In genomic region chr20:46046588-46047310, GRCh38 we compare ENCODE assay signal across 22 cellular contexts. TPM values are rescaled to one million over a fixed set of nuclear protein-coding genes. Genes with fewer than 3 reads are reported as not detected.
DNase-seq lines count a peak whose midpoint lies in the region; ATAC-seq and TF ChIP-seq lines count a peak whose summit lies in the region.
"Had no signal": no experiment of that assay in that cellular context is flagged by ENCODE, and none has a peak within 500 bp of the region (broad histone marks: within the 10 kb centered on the region; RNA-seq: fewer than 3 reads in every experiment).

No MANE protein-coding gene starts in this region.

- H3K27ac ChIP-seq in neural progenitor cell, result no peak overlapping the region
- H3K27ac ChIP-seq: 22Rv1, BLaER1, C4-2B, GM23248 had no signal

- H3K27ac Mint-ChIP-seq in WTC11, result no peak overlapping the region
- no peak overlapping the region for H3K27ac Mint-ChIP-seq in neural progenitor cell
- H3K27ac Mint-ChIP-seq in activated naive CD4-positive, alpha-beta T cell treated with anti-CD3 and anti-CD28 coated beads, Interleukin-2, amount 50 U/mL, for 72 hours, result no peak overlapping the region
- H3K27ac Mint-ChIP-seq: B cell; CD4-positive, CD25-positive, alpha-beta regulatory T cell; H9 had no signal

- no peaks in the 10 kb centered on the region for H3K4me1 ChIP-seq in neural progenitor cell

- no peak overlapping the region for H2AFZ ChIP-seq in neural progenitor cell (replicated peaks)
- H2AFZ ChIP-seq: GM23248 had no signal

- no peaks in the 10 kb centered on the region for H3F3A ChIP-seq in neural progenitor cell (ENCODE audit: low read depth)

- H3K4me3 ChIP-seq in neural progenitor cell, result no peak overlapping the region
- H3K4me3 ChIP-seq: BLaER1, GM23248 had no signal

- TF ChIP-seq CTCF in WTC11 (IDR thresholded peaks at IDR 0.05) (no peak), neural progenitor cell (IDR thresholded peaks at IDR 0.05) (no peak)

- peaks cover 26% of the 10 kb centered on the region for H4K20me1 ChIP-seq in neural progenitor cell (ENCODE audit: low read depth)

- H3K9ac ChIP-seq in neural progenitor cell, result no peak overlapping the region
- H3K9ac ChIP-seq: BLaER1, GM23248 had no signal

- peak; percentile 30 for DNase-seq in activated effector memory CD4-positive, alpha-beta T cell treated with anti-CD3 and anti-CD28 coated beads, Interleukin-2, amount 50 U/mL, for 16 hours
- DNase-seq in activated effector memory CD4-positive, alpha-beta T cell treated with Interleukin-2 at 50 U/mL for 16 hours, result no peak
- DNase-seq in WTC11 (ENCODE audit: low spot score) (peak; percentile 4), neural progenitor cell (ENCODE audit: low spot score) (no peak), DMS53 (lab: John Stamatoyannopoulos, UW) (no peak)
- no peak for DNase-seq in activated naive CD4-positive, alpha-beta T cell treated with anti-CD3 and anti-CD28 coated beads, Interleukin-2, amount 50 U/mL, for 72 hours (ENCODE audit: low spot score in 2 of 2)
- DNase-seq: CD4-positive, CD25-positive, alpha-beta regulatory T cell; CD8-positive, alpha-beta memory T cell; DMS 273 treated with DMSO at 0.1 percent for 48 hours; DMS79 treated with DMSO at 0.1 percent for 48 hours; GF-D8; GM23248; H9 had no signal

- H3K4me3 Mint-ChIP-seq in WTC11 (no peak overlapping the region), neural progenitor cell (peak overlapping the region; percentile 1)
- H3K4me3 Mint-ChIP-seq: B cell; CD4-positive, CD25-positive, alpha-beta regulatory T cell; CD8-positive, alpha-beta memory T cell had no signal

- H3K4me2 ChIP-seq in neural progenitor cell, result no peak overlapping the region
- H3K4me2 ChIP-seq: BLaER1 had no signal

- H3K79me2 ChIP-seq in neural progenitor cell (ENCODE audit: low read depth), result no peaks in the 10 kb centered on the region

- H3K27me3 ChIP-seq in neural progenitor cell, result peaks cover 76% of the 10 kb centered on the region
- H3K27me3 ChIP-seq: BLaER1 had no signal

- H3K9me3 Mint-ChIP-seq in WTC11, result no peaks in the 10 kb centered on the region
- H3K9me3 Mint-ChIP-seq in neural progenitor cell, result no peaks in the 10 kb centered on the region
- peaks cover 0 to 2% of the 10 kb centered on the region in 2 donors for H3K9me3 Mint-ChIP-seq in activated naive CD4-positive, alpha-beta T cell treated with anti-CD3 and anti-CD28 coated beads, Interleukin-2, amount 50 U/mL, for 72 hours
- H3K9me3 Mint-ChIP-seq: CD8-positive, alpha-beta memory T cell; H9 had no signal

- POLR2A ChIA-PET in WTC11 (lab: Charles Lee), result no interaction called here

- no peaks in the 10 kb centered on the region for H3K9me3 ChIP-seq in neural progenitor cell (ENCODE audit: low read depth)
- H3K9me3 ChIP-seq: BLaER1 had no signal

- H3K36me3 ChIP-seq in neural progenitor cell, result no peaks in the 10 kb centered on the region
- H3K36me3 ChIP-seq: BLaER1 had no signal

- H3K36me3 Mint-ChIP-seq in WTC11 (no peaks in the 10 kb centered on the region), neural progenitor cell (no peaks in the 10 kb centered on the region)
- H3K36me3 Mint-ChIP-seq in activated naive CD4-positive, alpha-beta T cell treated with anti-CD3 and anti-CD28 coated beads, Interleukin-2, amount 50 U/mL, for 72 hours, result no peaks in the 10 kb centered on the region
- H3K36me3 Mint-ChIP-seq: CD4-positive, CD25-positive, alpha-beta regulatory T cell; CD8-positive, alpha-beta memory T cell had no signal

- CTCF ChIA-PET in WTC11 (lab: Charles Lee), result interaction anchor here (1.0 kb wide), 1 partner anchor 24 kb away, joined by 3 read pairs; no protein-coding TSS in a partner anchor

- H3K27me3 Mint-ChIP-seq in WTC11 (ENCODE audit: low read depth), result peaks cover 17% of the 10 kb centered on the region
- H3K27me3 Mint-ChIP-seq in neural progenitor cell (ENCODE audit: insufficient read depth, low read depth), result peaks cover 21% of the 10 kb centered on the region

- H3K4me1 Mint-ChIP-seq in WTC11 (no peaks in the 10 kb centered on the region), neural progenitor cell (no peaks in the 10 kb centered on the region)
- H3K4me1 Mint-ChIP-seq: B cell; CD4-positive, CD25-positive, alpha-beta regulatory T cell; CD8-positive, alpha-beta memory T cell had no signal

- no peak for ATAC-seq in WTC11
- no peak for ATAC-seq in GM18519 (IDR thresholded peaks at IDR 0.05; ENCODE audit: low FRiP score, unreplicated experiment)
- no peak for ATAC-seq in activated naive CD4-positive, alpha-beta T cell treated with anti-CD3 and anti-CD28 coated beads, Interleukin-2, amount 50 U/mL, for 72 hours
- ATAC-seq: HCT116 had no signal

TF ChIP-seq in WTC11, 78 proteins besides CTCF, POLR2A, EP300 and RAD21:
- TF ChIP-seq ETV6 (CRISPR knock-in tag; IDR thresholded peaks at IDR 0.05), result no peak
TF ChIP-seq in WTC11: peak in this region for 0.

RNA-seq across cellular contexts. Expression of gene SLC12A5, which starts 17.7 kb away (rescaled TPM):
- total RNA-seq in WTC11 (2021) (6.6 to 8.5 TPM (median 7.2 TPM) in 3 replicates), neural progenitor cell (ENCODE audit: low replicate concordance) (0.37 and 0.77 TPM in 2 replicates)
- total RNA-seq in activated naive CD4-positive, alpha-beta T cell treated with anti-CD3 and anti-CD28 coated beads, Interleukin-2, amount 50 U/mL, for 72 hours, result under 1 TPM; 0.34 to 0.66 TPM
- total RNA-seq: CD4-positive, CD25-positive, alpha-beta regulatory T cell; CD8-positive, alpha-beta memory T cell; Daoy; GM23248 had no signal

RNA-seq across cellular contexts. Expression of gene MMP9, which starts 38.0 kb away (rescaled TPM):
- total RNA-seq in WTC11 (2021) (5.8 to 7.1 TPM (median 5.8 TPM) in 3 replicates), neural progenitor cell (ENCODE audit: low replicate concordance) (0.15 TPM in 1 of 2 replicates, not detected in the other)
- under 1 TPM in 1 of 2 donors, not detected in 1; 0.10 TPM for total RNA-seq in activated naive CD4-positive, alpha-beta T cell treated with anti-CD3 and anti-CD28 coated beads, Interleukin-2, amount 50 U/mL, for 72 hours
- total RNA-seq: G401, GM23248, H4 had no signal

RNA-seq across cellular contexts. Expression of gene NCOA5, which starts 43.0 kb away (rescaled TPM):
- total RNA-seq in WTC11 (2021) (16.5 to 20.5 TPM (median 16.5 TPM) in 3 replicates), neural progenitor cell (ENCODE audit: low replicate concordance) (10.3 and 18.4 TPM in 2 replicates)
- 10 to 100 TPM in 1 of 2 donors, 1 to 10 TPM in 1; 2.2 to 15.2 TPM for total RNA-seq in activated naive CD4-positive, alpha-beta T cell treated with anti-CD3 and anti-CD28 coated beads, Interleukin-2, amount 50 U/mL, for 72 hours

Comparison
In these comparisons a context has a peak if more than half of its experiments do, and no peak if none do; other contexts are left out.
1. DNase-seq: peak in activated effector memory CD4-positive, alpha-beta T cell treated with anti-CD3 and anti-CD28 coated beads, Interleukin-2, amount 50 U/mL, for 16 hours (single experiment) and WTC11 (single experiment); none in activated effector memory CD4-positive, alpha-beta T cell treated with Interleukin-2 at 50 U/mL for 16 hours (single experiment), neural progenitor cell (single experiment), activated naive CD4-positive, alpha-beta T cell treated with anti-CD3 and anti-CD28 coated beads, Interleukin-2, amount 50 U/mL, for 72 hours (0 of 2) and DMS53 (single experiment).